8 cellular contexts compared by ENCODE assay signal in genomic region chr1:1511533-1512285, GRCh38.
DNase-seq lines count a peak whose midpoint lies in the region; ATAC-seq and TF ChIP-seq lines count a peak whose summit lies in the region.

TSS of gene ATAD3A (plus strand) at chr1:1512162. CDS start at chr1:1512269, 107 bp downstream.

- ATAC-seq in HG02623 (IDR thresholded peaks at IDR 0.05; ENCODE audit: unreplicated experiment): peak; percentile 87
- peak; percentile 92 for ATAC-seq in SK-N-SH treated with all-trans-retinoic acid at 6 μM for 48 hours

- no peak for TF ChIP-seq CTCF in GM10266 (IDR thresholded peaks at IDR 0.05; ENCODE audit: control insufficient read depth, insufficient read depth, low read depth, missing control alignments)

- peak; percentile 100 for DNase-seq in GM10266 (ENCODE audit: extremely low spot score)
- peak; percentile 88 for DNase-seq in NCI-H1092 treated with DMSO at 0.1 percent for 48 hours (lab: John Stamatoyannopoulos, UW)
- DNase-seq in activated naive CD4-positive, alpha-beta T cell treated with anti-CD3 and anti-CD28 coated beads, Interleukin-2, amount 50 U/mL, for 16 hours: peak; percentile 97
- peak; percentile 95 for DNase-seq in germinal center (ENCODE audit: low spot score)
- DNase-seq in nucleus accumbens (lab: John Stamatoyannopoulos, UW): peak in 55 of 56 donors; percentile 86 to 99 (median 96)
- DNase-seq in superior temporal gyrus (ENCODE audit: extremely low spot score): peak; percentile 98

TF ChIP-seq in SK-N-SH treated with all-trans-retinoic acid at 6 μM for 48 hours, 23 proteins besides CTCF, POLR2A, EP300 and RAD21:
- TF ChIP-seq TOX (CRISPR knock-in tag; IDR thresholded peaks at IDR 0.05; ENCODE audit: borderline replicate concordance): no peak
- peak; percentile 34; the same call in 1 of the 2 replicates for TF ChIP-seq TCF4 (CRISPR knock-in tag; IDR thresholded peaks at IDR 0.05; ENCODE audit: borderline replicate concordance)

Comparison
In these comparisons a context has a peak if more than half of its experiments do, and no peak if none do; other contexts are left out.
1. Peak in every context shown above with its lines: DNase-seq and ATAC-seq.